Comparison of ENCODE assay signal across 27 cellular contexts in the genomic region with DNA sequence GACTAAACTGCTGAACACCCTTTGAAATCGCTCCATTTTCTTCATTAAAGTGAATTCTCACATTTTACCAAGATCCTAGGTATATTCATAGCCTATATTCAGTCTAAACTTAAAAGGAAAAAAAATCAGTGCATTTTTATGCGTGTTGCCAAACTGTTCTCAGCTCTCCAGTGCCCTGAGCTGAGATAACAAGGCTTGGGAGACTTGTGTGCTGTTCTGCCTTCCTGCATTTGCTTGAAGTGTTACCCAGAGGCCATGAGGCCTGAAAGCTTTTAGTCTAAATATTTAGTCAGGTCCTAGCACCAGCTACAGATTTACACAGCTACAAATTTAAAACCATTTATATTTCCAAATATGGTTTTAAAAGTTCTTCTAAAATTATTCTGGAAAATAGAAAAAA. TPM values are rescaled to one million over a fixed set of nuclear protein-coding genes. Genes with fewer than 3 reads are reported as not detected.
"Had no signal": no experiment of that assay in that cellular context is flagged by ENCODE, and none has a peak within 500 bp of the region (broad histone marks: within the 10 kb centered on the region; RNA-seq: fewer than 3 reads in every experiment).

No MANE protein-coding gene starts in this region.

- H3K4me1 ChIP-seq: psoas muscle, upper lobe of left lung, vagina had no signal

- FAIRE-seq: endothelial cell of umbilical vein, islet of Langerhans had no signal

- H3K36me3 ChIP-seq: neutrophil, upper lobe of left lung, vagina had no signal

- H3K9me3 ChIP-seq: neutrophil, psoas muscle, upper lobe of left lung, vagina had no signal

- H3K27ac ChIP-seq: coronary artery, neutrophil, psoas muscle, upper lobe of left lung, vagina had no signal

- DNase-seq: effector CD4-positive, alpha-beta T cell; endodermal cell; foreskin melanocyte; head of caudate nucleus; hypothalamus; kidney glomerular epithelial cell; mammary epithelial cell; midbrain; naive B cell; psoas muscle; retina; stimulated activated CD4-positive, alpha-beta T cell treated with anti-CD3 and anti-CD28 coated beads, Interleukin-2, amount 100 ng/mL, for 24 hours; stimulated activated CD4-positive, alpha-beta T cell treated with anti-CD3 and anti-CD28 coated beads, Interleukin-4, amount 100 ng/mL, for 4 hours; stimulated activated naive B cell treated with anti-CD40 and anti-IgM and Interleukin-4, amounts not matched to agents 10 μg/mL and 1 μg/mL and 100 μg/mL, for 72 hours; stimulated activated naive CD8-positive, alpha-beta T cell treated with anti-CD3 and anti-CD28 coated beads, Interleukin-15, amount 100 ng/mL, for 72 hours; upper lobe of left lung had no signal

- ATAC-seq: psoas muscle; sciatic nerve; stimulated activated naive B cell treated with anti-CD40 and anti-IgM and Interleukin-4, amounts not matched to agents 10 μg/mL and 1 μg/mL and 100 μg/mL, for 72 hours; stimulated activated naive CD8-positive, alpha-beta T cell treated with anti-CD3 and anti-CD28 coated beads, Interleukin-15, amount 100 ng/mL, for 72 hours had no signal

- H3K27me3 ChIP-seq: upper lobe of left lung, vagina had no signal

- H3K4me3 ChIP-seq: coronary artery, psoas muscle, upper lobe of left lung, vagina had no signal

RNA-seq across cellular contexts. Expression of a gene that starts 43.4 kb away (rescaled TPM):
- total RNA-seq: chondrocyte, dermis microvascular lymphatic vessel endothelial cell, endodermal cell, endothelial cell of umbilical vein, lower leg skin, mammary epithelial cell, osteoblast, psoas muscle, sciatic nerve, skeletal muscle tissue, vagina had no signal
- polyA plus RNA-seq: mammary epithelial cell, psoas muscle had no signal
